Comparison of ENCODE assay signal across 15 cellular contexts in the genomic region with DNA sequence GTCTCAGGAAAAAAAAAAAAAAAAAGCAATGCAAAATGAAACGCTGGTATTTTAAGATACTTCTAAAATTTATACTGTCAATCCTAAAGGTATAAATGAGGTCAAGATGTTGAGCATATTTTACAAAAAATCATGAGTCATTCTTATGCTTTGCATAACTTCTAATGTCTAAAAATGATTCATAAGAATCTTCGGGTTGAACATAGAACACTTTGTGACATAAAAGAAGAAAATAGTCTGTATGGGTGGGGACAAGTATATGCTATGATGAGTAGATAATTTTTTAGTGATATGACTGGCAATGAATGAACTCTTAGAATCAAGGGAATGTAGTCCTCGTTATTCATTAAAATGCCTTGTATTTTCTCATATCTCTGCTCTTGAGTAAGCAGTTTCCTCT.
DNase-seq lines count a peak whose midpoint lies in the region; ATAC-seq, FAIRE-seq and TF ChIP-seq lines count a peak whose summit lies in the region.
"Had no signal": no experiment of that assay in that cellular context is flagged by ENCODE, and none has a peak within 500 bp of the region (broad histone marks: within the 10 kb centered on the region; RNA-seq: fewer than 3 reads in every experiment).

No MANE protein-coding gene starts in this region.

- no peak for TF ChIP-seq RAD21 in K562 (CRISPR knock-in tag; conservative IDR thresholded peaks at IDR 0.05 in 1 of 2, IDR thresholded peaks at IDR 0.05 in 1 of 2)

- no peaks in the 10 kb centered on the region for H3K4me1 Mint-ChIP-seq in activated naive CD8-positive, alpha-beta T cell treated with anti-CD3 and anti-CD28 coated beads for 36 hours

- no peaks in the 10 kb centered on the region for H3K79me2 ChIP-seq in K562 (ENCODE audit: control insufficient read depth, insufficient read depth, low read length)

- H3K9ac ChIP-seq in K562 (ENCODE audit: insufficient read depth in 1 of 2, low read depth in 2 of 2, low read length in 2 of 2), result no peak overlapping the region
- H3K9ac ChIP-seq: BLaER1 treated with 17β-estradiol and CSF1 and Interleukin-3, amounts not matched to agents 10 nM and 100 nM; KMS-11 had no signal

- no peaks in the 10 kb centered on the region for H3K27me3 ChIP-seq in K562 (ENCODE audit: control insufficient read depth in 2 of 2, insufficient read depth in 2 of 2, low read length in 2 of 2)
- H3K27me3 ChIP-seq: BLaER1 treated with 17β-estradiol and CSF1 and Interleukin-3, amounts not matched to agents 10 nM and 100 nM had no signal

- no TSS peak for BruUV-seq in K562 (replicated peaks; lab: Mats Ljungman, UMichigan)

- H3K27ac Mint-ChIP-seq in activated naive CD8-positive, alpha-beta T cell treated with anti-CD3 and anti-CD28 coated beads for 36 hours, result no peak overlapping the region

- CTCF ChIA-PET in K562 (lab: Yijun Ruan, JAX; ENCODE audit: low intra/inter-chr PET ratio), result no interaction called here

- no peaks in the 10 kb centered on the region for H3K9me1 ChIP-seq in K562 (ENCODE audit: control insufficient read depth, insufficient read depth, low read length)

- no peak overlapping the region for H3K4me3 ChIP-seq in K562
- H3K4me3 ChIP-seq: BLaER1 treated with 17β-estradiol and CSF1 and Interleukin-3, amounts not matched to agents 10 nM and 100 nM had no signal

- no peak for TF ChIP-seq CTCF in K562 (IDR thresholded peaks at IDR 0.05 in 2 of 3, conservative IDR thresholded peaks at IDR 0.05 in 1 of 3; ENCODE audit: insufficient read depth in 2 of 3, low read depth in 1 of 3, low read length in 3 of 3)

- TF ChIP-seq POLR2A in H54 (IDR thresholded peaks at IDR 0.05; ENCODE audit: low read depth, low read length) (no peak), K562 (conservative IDR thresholded peaks at IDR 0.05) (no peak)

- H3K4me2 ChIP-seq in K562 (ENCODE audit: insufficient read depth, low read length), result no peak overlapping the region
- H3K4me2 ChIP-seq: KMS-11 had no signal

- H2AFZ ChIP-seq in K562 (ENCODE audit: low read depth, low read length), result no peak overlapping the region

- H3K36me3 ChIP-seq in K562 (ENCODE audit: control insufficient read depth, insufficient read depth, low read length), result no peaks in the 10 kb centered on the region
- H3K36me3 ChIP-seq: BLaER1 treated with 17β-estradiol and CSF1 and Interleukin-3, amounts not matched to agents 10 nM and 100 nM had no signal

- TF ChIP-seq EP300 in K562 (IDR thresholded peaks at IDR 0.05; ENCODE audit: low read length), result no peak

- POLR2A ChIA-PET in K562 (lab: Yijun Ruan, JAX), result no interaction called here

- H3K36me3 Mint-ChIP-seq in activated naive CD8-positive, alpha-beta T cell treated with anti-CD3 and anti-CD28 coated beads for 36 hours, result no peaks in the 10 kb centered on the region

- no peaks in the 10 kb centered on the region for H4K20me1 ChIP-seq in K562 (replicated peaks; ENCODE audit: control insufficient read depth, insufficient read depth, low read length)
- H4K20me1 ChIP-seq: BLaER1 treated with 17β-estradiol and CSF1 and Interleukin-3, amounts not matched to agents 10 nM and 100 nM had no signal

- WGBS in K562 (ENCODE audit: insufficient coverage, low coverage, missing lambda C conversion rate), result 3% methylated on average over 2 of the region's 3 CpGs

- H3K27ac ChIP-seq in K562 (ENCODE audit: extremely low read depth, low read depth, low read length), result no peak overlapping the region
- H3K27ac ChIP-seq: KMS-11 had no signal

- in situ Hi-C loops in K562 (cut with MboI), result no loop called here

- H3K4me3 Mint-ChIP-seq in activated naive CD8-positive, alpha-beta T cell treated with anti-CD3 and anti-CD28 coated beads for 36 hours, result no peak overlapping the region

- peak; percentile 35 for DNase-seq in A172 (ENCODE audit: low spot score)
- DNase-seq in H54 (ENCODE audit: insufficient read length, low spot score), result no peak
- DNase-seq in K562 (ENCODE audit: extremely low read depth in 1 of 4, low spot score in 3 of 4), result no peak
- peak; percentile 87 for DNase-seq in iris pigment epithelial cell (ENCODE audit: low read depth)
- no peak for DNase-seq in activated naive CD8-positive, alpha-beta T cell treated with anti-CD3 and anti-CD28 coated beads for 36 hours
- no peak for DNase-seq in HPDE6-E6E7 (ENCODE audit: extremely low spot score)
- DNase-seq: activated T-cell treated with anti-CD3 and anti-CD28 coated beads for 4 hours; central memory CD4-positive, alpha-beta T cell; GOT3; head of caudate nucleus; NCI-H2227 treated with DMSO at 0.1 percent for 48 hours had no signal

- peaks cover 10% of the 10 kb centered on the region for H3K27me3 Mint-ChIP-seq in activated naive CD8-positive, alpha-beta T cell treated with anti-CD3 and anti-CD28 coated beads for 36 hours

- ATAC-seq in K562, result no peak
- ATAC-seq in GM18517 (IDR thresholded peaks at IDR 0.05; ENCODE audit: unreplicated experiment), result no peak
- no peak for ATAC-seq in HG02610 (IDR thresholded peaks at IDR 0.05; ENCODE audit: unreplicated experiment)

- FAIRE-seq in H54 (lab: Jason Lieb, UNC), result peak; percentile 67
- FAIRE-seq in K562 (lab: Jason Lieb, UNC), result no peak

- H3K9me3 Mint-ChIP-seq in activated naive CD8-positive, alpha-beta T cell treated with anti-CD3 and anti-CD28 coated beads for 36 hours, result no peaks in the 10 kb centered on the region

- H3K9me3 ChIP-seq in K562 (replicated peaks; ENCODE audit: control insufficient read depth, insufficient read depth, low read depth, low read length), result no peaks in the 10 kb centered on the region

- intact Hi-C loops in K562 (cut with micrococcal nuclease), result no loop called here

- no peaks in the 10 kb centered on the region for H3K4me1 ChIP-seq in K562 (replicated peaks in 1 of 2; ENCODE audit: control insufficient read depth in 2 of 2, insufficient read depth in 2 of 2, low read length in 2 of 2)

TF ChIP-seq in K562, 482 proteins besides CTCF, POLR2A, EP300 and RAD21:
- TF ChIP-seq ETS2 (tag; IDR thresholded peaks at IDR 0.05; ENCODE audit: borderline replicate concordance, poor library complexity, severe bottlenecking), result no peak
- 0 out of 2 replicates have a peak, but pooled peaks have one; percentile 9 for TF ChIP-seq MAFG (tag; conservative IDR thresholded peaks at IDR 0.05)

Comparison
In these comparisons a context has a peak if more than half of its experiments do, and no peak if none do; other contexts are left out.
1. DNase-seq: peak in A172 (single experiment) and iris pigment epithelial cell (single experiment); none in H54 (single experiment), K562 (0 of 4), activated naive CD8-positive, alpha-beta T cell treated with anti-CD3 and anti-CD28 coated beads for 36 hours (single experiment) and HPDE6-E6E7 (single experiment).